28 cellular contexts compared by ENCODE assay signal in genomic region chr2:165905269-165905668, GRCh38.
"Had no signal": no experiment of that assay in that cellular context is flagged by ENCODE, and none has a peak within 500 bp of the region (broad histone marks: within the 10 kb centered on the region; RNA-seq: fewer than 3 reads in every experiment).

No MANE protein-coding gene starts in this region.

- H3K27me3 Mint-ChIP-seq: activated CD4-positive, alpha-beta memory T cell treated with anti-CD3 and anti-CD28 coated beads for 36 hours; activated CD4-positive, alpha-beta T cell treated with anti-CD3 and anti-CD28 coated beads, Interleukin-2, amount 10 ng/mL, durations not matched to agents 24 days and 14 days; activated T-helper 17 cell treated with anti-CD3 and anti-CD28 coated beads, Interleukin-2, amount 50 U/mL, for 72 hours; dendritic cell treated with granulocyte-macrophage colony-stimulating factor and Interleukin-4, amounts not matched to agents 40 ng/mL and 50 ng/mL, for 4 days; stimulated activated naive CD8-positive, alpha-beta T cell treated with anti-CD3 and anti-CD28 coated beads, Interleukin-15, Interleukin-2, amounts not matched to agents 100 ng/mL and 50 ng/mL, for 24 hours; type B pancreatic cell had no signal

- ATAC-seq: activated T-cell treated with anti-CD3 and anti-CD28 coated beads, Interleukin-2, amount 50 U/mL, for 4 hours; activated T-helper 17 cell treated with anti-CD3 and anti-CD28 coated beads, Interleukin-2, amount 50 U/mL, for 72 hours; left cardiac atrium; left ventricle myocardium superior; psoas muscle; stimulated activated effector memory CD8-positive, alpha-beta T cell treated with anti-CD3 and anti-CD28 coated beads, Interleukin-12 subunit alpha, Interleukin-12 subunit beta, amount 100 ng/mL, for 72 hours had no signal

- H3K4me3 Mint-ChIP-seq: activated CD4-positive, alpha-beta memory T cell treated with anti-CD3 and anti-CD28 coated beads for 36 hours; activated CD4-positive, alpha-beta T cell treated with anti-CD3 and anti-CD28 coated beads, Interleukin-2, amount 10 ng/mL, durations not matched to agents 24 days and 14 days; activated T-cell treated with anti-CD3 and anti-CD28 coated beads, Interleukin-2, amount 50 U/mL, for 4 hours; activated T-helper 17 cell treated with anti-CD3 and anti-CD28 coated beads, Interleukin-2, amount 50 U/mL, for 72 hours; dendritic cell treated with granulocyte-macrophage colony-stimulating factor and Interleukin-4, amounts not matched to agents 40 ng/mL and 50 ng/mL, for 4 days; endodermal cell; stimulated activated effector memory CD8-positive, alpha-beta T cell treated with anti-CD3 and anti-CD28 coated beads, Interleukin-12 subunit alpha, Interleukin-12 subunit beta, amount 100 ng/mL, for 72 hours; stimulated activated naive CD8-positive, alpha-beta T cell treated with anti-CD3 and anti-CD28 coated beads, Interleukin-15, Interleukin-2, amounts not matched to agents 100 ng/mL and 50 ng/mL, for 24 hours; T-helper 1 cell treated with Interleukin-12 subunit alpha and Interleukin-12 subunit beta and Interleukin-4 antibody, amounts not matched to agents 30 μg/mL and 1 μg/mL, for 36 hours; type B pancreatic cell had no signal

- H3K9me3 ChIP-seq: psoas muscle, sigmoid colon, uterus had no signal

- H3K4me1 ChIP-seq: parathyroid adenoma, psoas muscle, uterus had no signal

- H3K9ac ChIP-seq: parathyroid adenoma had no signal

- H3K27ac Mint-ChIP-seq: activated CD4-positive, alpha-beta memory T cell treated with anti-CD3 and anti-CD28 coated beads for 36 hours; activated CD4-positive, alpha-beta T cell treated with anti-CD3 and anti-CD28 coated beads, Interleukin-2, amount 10 ng/mL, durations not matched to agents 24 days and 14 days; activated T-helper 17 cell treated with anti-CD3 and anti-CD28 coated beads, Interleukin-2, amount 50 U/mL, for 72 hours; dendritic cell treated with granulocyte-macrophage colony-stimulating factor and Interleukin-4, amounts not matched to agents 40 ng/mL and 50 ng/mL, for 4 days; endodermal cell; stimulated activated effector memory CD8-positive, alpha-beta T cell treated with anti-CD3 and anti-CD28 coated beads, Interleukin-12 subunit alpha, Interleukin-12 subunit beta, amount 100 ng/mL, for 72 hours; stimulated activated naive CD8-positive, alpha-beta T cell treated with anti-CD3 and anti-CD28 coated beads, Interleukin-15, Interleukin-2, amounts not matched to agents 100 ng/mL and 50 ng/mL, for 24 hours; T-helper 1 cell treated with Interleukin-12 subunit alpha and Interleukin-12 subunit beta and Interleukin-4 antibody, amounts not matched to agents 30 μg/mL and 1 μg/mL, for 36 hours; type B pancreatic cell had no signal

- H3K4me3 ChIP-seq: psoas muscle, sigmoid colon, uterus had no signal

- H3K9me3 Mint-ChIP-seq: activated CD4-positive, alpha-beta memory T cell treated with anti-CD3 and anti-CD28 coated beads for 36 hours; activated T-cell treated with anti-CD3 and anti-CD28 coated beads, Interleukin-2, amount 50 U/mL, for 4 hours; activated T-helper 17 cell treated with anti-CD3 and anti-CD28 coated beads, Interleukin-2, amount 50 U/mL, for 72 hours; dendritic cell treated with granulocyte-macrophage colony-stimulating factor and Interleukin-4, amounts not matched to agents 40 ng/mL and 50 ng/mL, for 4 days; endodermal cell; stimulated activated effector memory CD8-positive, alpha-beta T cell treated with anti-CD3 and anti-CD28 coated beads, Interleukin-12 subunit alpha, Interleukin-12 subunit beta, amount 100 ng/mL, for 72 hours; stimulated activated naive CD8-positive, alpha-beta T cell treated with anti-CD3 and anti-CD28 coated beads, Interleukin-15, Interleukin-2, amounts not matched to agents 100 ng/mL and 50 ng/mL, for 24 hours; T-helper 1 cell treated with Interleukin-12 subunit alpha and Interleukin-12 subunit beta and Interleukin-4 antibody, amounts not matched to agents 30 μg/mL and 1 μg/mL, for 36 hours; type B pancreatic cell had no signal

- H3K27ac ChIP-seq: brain microvascular endothelial cell, parathyroid adenoma, psoas muscle, sigmoid colon, uterus had no signal

- H3K36me3 ChIP-seq: brain microvascular endothelial cell, uterus had no signal

- FAIRE-seq: astrocyte, frontal cortex had no signal

- DNase-seq: activated CD4-positive, alpha-beta memory T cell treated with anti-CD3 and anti-CD28 coated beads for 36 hours; activated CD4-positive, alpha-beta T cell treated with anti-CD3 and anti-CD28 coated beads, Interleukin-2, amount 10 ng/mL, durations not matched to agents 24 days and 14 days; activated CD4-positive, CD25-positive, alpha-beta regulatory T cell treated with anti-CD3 and anti-CD28 coated beads, Interleukin-2, amount 50 U/mL, for 72 hours; activated gamma-delta T cell treated with Interleukin-2 at 50 U/mL for 16 hours; activated naive CD4-positive, alpha-beta T cell treated with anti-CD3 and anti-CD28 coated beads, Interleukin-2, amount 50 U/mL, for 16 hours; activated T-cell treated with anti-CD3 and anti-CD28 coated beads, Interleukin-2, amount 50 U/mL, for 4 hours; amniotic stem cell; brain microvascular endothelial cell; caudate nucleus; endodermal cell; islet precursor cell; left cardiac atrium; left ventricle myocardium superior; psoas muscle; sigmoid colon; small intestine; stimulated activated CD4-positive, alpha-beta T cell treated with anti-CD3 and anti-CD28 coated beads, Interleukin-4, amount 100 ng/mL, for 24 hours; T1000; uterus had no signal
